Comparison of ENCODE assay signal across 1 cellular context in genomic region chr7:100626055-100626454, GRCh38.
TF ChIP-seq lines count a peak whose summit lies in the region.

No MANE protein-coding gene starts in this region.

TF ChIP-seq in K562, 482 proteins besides CTCF, POLR2A, EP300 and RAD21 (continued from another document):
- no peak for TF ChIP-seq RBM39 (optimal IDR thresholded peaks at IDR 0.05; ENCODE audit: low read depth, low read length)
- 0 out of 2 replicates have a peak, but pooled peaks have one; percentile 29 for TF ChIP-seq ZBTB26 (CRISPR knock-in tag; IDR thresholded peaks at IDR 0.05)
- 0 out of 2 replicates have a peak, but pooled peaks have one; percentile 11 for TF ChIP-seq ESRRA (IDR thresholded peaks at IDR 0.05; ENCODE audit: borderline replicate concordance, low read depth)
- no peak for TF ChIP-seq PML (IDR thresholded peaks at IDR 0.05; ENCODE audit: low read length)
- no peak for TF ChIP-seq ZEB2 (IDR thresholded peaks at IDR 0.05)
- peak; percentile 46 for TF ChIP-seq DACH1 (IDR thresholded peaks at IDR 0.05; ENCODE audit: partially characterized antibody)
- TF ChIP-seq ZNF395 (CRISPR knock-in tag; IDR thresholded peaks at IDR 0.05), result no peak
- no peak for TF ChIP-seq CEBPB (tag; IDR thresholded peaks at IDR 0.05)
- TF ChIP-seq ID3 (CRISPR knock-in tag; IDR thresholded peaks at IDR 0.05), result no peak
- no peak for TF ChIP-seq ID3 (tag; IDR thresholded peaks at IDR 0.05)
- no peak for TF ChIP-seq POLR2AphosphoS2 (IDR thresholded peaks at IDR 0.05; ENCODE audit: low read length)
- TF ChIP-seq MNT (conservative IDR thresholded peaks at IDR 0.05), result no peak
- TF ChIP-seq ZFP36 (IDR thresholded peaks at IDR 0.05; ENCODE audit: low read depth, low read length, partially characterized antibody), result peak; percentile 100
- no peak for TF ChIP-seq SMAD4 (CRISPR knock-in tag; conservative IDR thresholded peaks at IDR 0.05)
- TF ChIP-seq ZNF277 (CRISPR knock-in tag; IDR thresholded peaks at IDR 0.05; ENCODE audit: borderline replicate concordance), result no peak
- no peak for TF ChIP-seq BHLHE40 (IDR thresholded peaks at IDR 0.05; ENCODE audit: low read length)
- 0 out of 2 replicates have a peak, but pooled peaks have one; percentile 12 for TF ChIP-seq ZNF24 (IDR thresholded peaks at IDR 0.05)
- TF ChIP-seq ZC3H11A (IDR thresholded peaks at IDR 0.05; ENCODE audit: low read depth, low read length), result no peak
- TF ChIP-seq CBX1 (IDR thresholded peaks at IDR 0.05; ENCODE audit: low read depth), result no peak
- TF ChIP-seq FIP1L1 (IDR thresholded peaks at IDR 0.05; ENCODE audit: low read depth, low read length, poor library complexity, severe bottlenecking), result no peak
